ENCODE assay signal across 1 cellular context in genomic region chr6:11282245-11282644, GRCh38.
TF ChIP-seq lines count a peak whose summit lies in the region.

No MANE protein-coding gene starts in this region.

TF ChIP-seq in HepG2, 621 proteins besides CTCF, POLR2A, EP300 and RAD21 (continued from another document and continues in another):
- TF ChIP-seq KIAA2018 (CRISPR knock-in tag; IDR thresholded peaks at IDR 0.05; ENCODE audit: borderline replicate concordance) (no peak), ZSCAN22 (CRISPR knock-in tag; IDR thresholded peaks at IDR 0.05) (no peak), THAP9 (CRISPR knock-in tag; IDR thresholded peaks at IDR 0.05; ENCODE audit: borderline replicate concordance) (no peak), MTERF4 (CRISPR knock-in tag; IDR thresholded peaks at IDR 0.05) (no peak), GATA4 (IDR thresholded peaks at IDR 0.05; ENCODE audit: borderline replicate concordance, low read depth) (no peak), ZXDC (CRISPR knock-in tag; IDR thresholded peaks at IDR 0.05) (no peak), ZNF549 (CRISPR knock-in tag; IDR thresholded peaks at IDR 0.05) (no peak), HNRNPH1 (optimal IDR thresholded peaks at IDR 0.05; ENCODE audit: low read depth, low read length) (no peak), RARG (CRISPR knock-in tag; IDR thresholded peaks at IDR 0.05; ENCODE audit: low read depth) (no peak), ISL2 (CRISPR knock-in tag; IDR thresholded peaks at IDR 0.05) (no peak), RBFOX2 (IDR thresholded peaks at IDR 0.05; ENCODE audit: low read depth, low read length) (no peak), ZNF780A (CRISPR knock-in tag; IDR thresholded peaks at IDR 0.05) (no peak), ZNF496 (CRISPR knock-in tag; IDR thresholded peaks at IDR 0.05; ENCODE audit: insufficient replicate concordance) (no peak), HDAC1 (CRISPR knock-in tag; IDR thresholded peaks at IDR 0.05) (no peak), RELA (CRISPR knock-in tag; IDR thresholded peaks at IDR 0.05) (no peak), PAWR (CRISPR knock-in tag; IDR thresholded peaks at IDR 0.05; ENCODE audit: borderline replicate concordance) (no peak), MED13 (CRISPR knock-in tag; IDR thresholded peaks at IDR 0.05) (no peak), TGIF2 (CRISPR knock-in tag; IDR thresholded peaks at IDR 0.05) (no peak), ZNF142 (CRISPR knock-in tag; IDR thresholded peaks at IDR 0.05) (no peak), ZBTB43 (CRISPR knock-in tag; conservative IDR thresholded peaks at IDR 0.05) (no peak), TEF (CRISPR knock-in tag; IDR thresholded peaks at IDR 0.05) (no peak), SAP130 (CRISPR knock-in tag; IDR thresholded peaks at IDR 0.05; ENCODE audit: low read depth) (peak; percentile 53), NFE2L2 (IDR thresholded peaks at IDR 0.05; ENCODE audit: low read length) (no peak), SALL1 (CRISPR knock-in tag; IDR thresholded peaks at IDR 0.05) (no peak), SYNCRIP (IDR thresholded peaks at IDR 0.05; ENCODE audit: insufficient read depth, low read depth, low read length) (no peak), FOXA1 (IDR thresholded peaks at IDR 0.05) (no peak), FOXA1 (CRISPR knock-in tag; IDR thresholded peaks at IDR 0.05) (peak; percentile 65), TOPORS (CRISPR knock-in tag; IDR thresholded peaks at IDR 0.05) (no peak), ZNF17 (CRISPR knock-in tag; IDR thresholded peaks at IDR 0.05) (no peak), MTA3 (CRISPR knock-in tag; IDR thresholded peaks at IDR 0.05) (no peak), CBX2 (IDR thresholded peaks at IDR 0.05; ENCODE audit: low read depth, low read length) (no peak), CBX2 (CRISPR knock-in tag; IDR thresholded peaks at IDR 0.05; ENCODE audit: low read depth) (no peak), NRL (CRISPR knock-in tag; IDR thresholded peaks at IDR 0.05; ENCODE audit: borderline replicate concordance) (no peak), ERF (CRISPR knock-in tag; IDR thresholded peaks at IDR 0.05) (peak; percentile 70; the same call in 1 of the 2 replicates), PTBP1 (IDR thresholded peaks at IDR 0.05; ENCODE audit: low read depth, low read length, poor library complexity, severe bottlenecking) (no peak), CENPBD1 (CRISPR knock-in tag; IDR thresholded peaks at IDR 0.05; ENCODE audit: borderline replicate concordance, low read depth) (no peak), CEBPG (CRISPR knock-in tag; IDR thresholded peaks at IDR 0.05) (no peak), MXD1 (CRISPR knock-in tag; IDR thresholded peaks at IDR 0.05) (no peak)
